In genomic region chr14:75068294-75069020, GRCh38 we compare ENCODE assay signal across 8 cellular contexts. TPM values are rescaled to one million over a fixed set of nuclear protein-coding genes. Genes with fewer than 3 reads are reported as not detected.
DNase-seq lines count a peak whose midpoint lies in the region; ATAC-seq, FAIRE-seq and TF ChIP-seq lines count a peak whose summit lies in the region.

No MANE protein-coding gene starts in this region.

- H3K9me3 ChIP-seq in astrocyte (ENCODE audit: insufficient read depth, low read depth, low read length) (no peaks in the 10 kb centered on the region), tibial nerve (no peaks in the 10 kb centered on the region), SJCRH30 (replicated peaks) (no peaks in the 10 kb centered on the region)

- H3K27me3 Mint-ChIP-seq in astrocyte (ENCODE audit: low read depth, unreplicated experiment) = no peaks in the 10 kb centered on the region

- no peak for FAIRE-seq in astrocyte (lab: Jason Lieb, UNC)

- TF ChIP-seq CTCF in astrocyte (IDR thresholded peaks at IDR 0.05; ENCODE audit: insufficient read depth, low read depth, low read length) = no peak
- TF ChIP-seq CTCF in tibial nerve (IDR thresholded peaks at IDR 0.05) = no peak

- TF ChIP-seq EP300 in tibial nerve (IDR thresholded peaks at IDR 0.05) = no peak

- peak overlapping the region; percentile 88 for H3K4me2 ChIP-seq in astrocyte (ENCODE audit: low read length)

- ATAC-seq in HG03095 (IDR thresholded peaks at IDR 0.05; ENCODE audit: unreplicated experiment) (no peak), HG02981 (IDR thresholded peaks at IDR 0.05; ENCODE audit: unreplicated experiment) (no peak)

- no peaks in the 10 kb centered on the region for H3K4me1 Mint-ChIP-seq in astrocyte (ENCODE audit: low read depth, unreplicated experiment)

- H3K9ac ChIP-seq in astrocyte (ENCODE audit: low read length) = peak overlapping the region; percentile 81

- DNase-seq in NCI-H2107 treated with DMSO at 0.1 percent for 48 hours (lab: John Stamatoyannopoulos, UW; ENCODE audit: unreplicated experiment) (peak; percentile 81), NCI-H2107 (lab: John Stamatoyannopoulos, UW) (no peak), astrocyte (ENCODE audit: low read depth) (no peak), kidney glomerular epithelial cell (lab: John Stamatoyannopoulos, UW) (peak; percentile 33), tibial nerve (ENCODE audit: low spot score in 2 of 2) (no peak), SJCRH30 (no peak)

- H3K4me1 ChIP-seq in astrocyte (ENCODE audit: insufficient read depth, low read length) (peaks cover 10% of the 10 kb centered on the region), tibial nerve (peaks cover 0 to 51% (median 26%) of the 10 kb centered on the region in 4 donors), SJCRH30 (peaks cover 3% of the 10 kb centered on the region; the same call in 1 of the 2 replicates)

- H3K27me3 ChIP-seq in astrocyte (ENCODE audit: insufficient read depth, low read length) (no peaks in the 10 kb centered on the region), tibial nerve (no peaks in the 10 kb centered on the region), SJCRH30 (no peaks in the 10 kb centered on the region)

- TF ChIP-seq POLR2A in tibial nerve (IDR thresholded peaks at IDR 0.05) = no peak

- peaks cover 1% of the 10 kb centered on the region for H3K79me2 ChIP-seq in astrocyte (ENCODE audit: insufficient read depth, low read length)

- H3K27ac Mint-ChIP-seq in astrocyte (ENCODE audit: unreplicated experiment) = no peak overlapping the region

- H3K4me3 ChIP-seq in astrocyte (ENCODE audit: insufficient read depth, low read depth, low read length) = peak overlapping the region; percentile 64
- peak overlapping the region; percentile 22 to 60 (median 47) for H3K4me3 ChIP-seq in tibial nerve
- H3K4me3 ChIP-seq in SJCRH30 = no peak overlapping the region

- no peaks in the 10 kb centered on the region for H3K9me3 Mint-ChIP-seq in astrocyte (ENCODE audit: unreplicated experiment)

- H3K27ac ChIP-seq in astrocyte (ENCODE audit: low read depth, low read length) (peak overlapping the region; percentile 66), tibial nerve (peak overlapping the region; percentile 64 to 94 (median 87)), SJCRH30 (no peak overlapping the region)

- 9 to 13% methylated on average over 13 of the region's 13 CpGs for WGBS in tibial nerve, 2 donors

- no peak overlapping the region for H3K4me3 Mint-ChIP-seq in astrocyte (ENCODE audit: unreplicated experiment)

- no peaks in the 10 kb centered on the region for H4K20me1 ChIP-seq in astrocyte (ENCODE audit: insufficient read depth, low read length)

- no peaks in the 10 kb centered on the region for H3K36me3 Mint-ChIP-seq in astrocyte (ENCODE audit: low read depth, unreplicated experiment)

- no peaks in the 10 kb centered on the region for H3K36me3 ChIP-seq in astrocyte (ENCODE audit: insufficient read depth, low read length)
- H3K36me3 ChIP-seq in tibial nerve = no peaks in the 10 kb centered on the region
- H3K36me3 ChIP-seq in SJCRH30 = no peaks in the 10 kb centered on the region

- H2AFZ ChIP-seq in astrocyte (ENCODE audit: low read depth, low read length) = peak overlapping the region; percentile 83

RNA-seq across cellular contexts. Expression of gene ZC2HC1C, which starts 1.0 kb away (rescaled TPM):
- 1.4 and 1.7 TPM in 2 replicates for total RNA-seq in astrocyte
- total RNA-seq in tibial nerve = 1 to 10 TPM in 3 of 4 donors, under 1 TPM in 1; 0.78 to 3.1 (median 1.2) TPM
- total RNA-seq in SJCRH30 (2014; rRNA removed; shearing (Covaris generic)) = not detected in 2 replicates

RNA-seq across cellular contexts. Expression of gene ACYP1, which starts 4.6 kb away (rescaled TPM):
- total RNA-seq in astrocyte (6.9 and 8.9 TPM in 2 replicates), tibial nerve (10 to 100 TPM in 2 of 4 donors, 1 to 10 TPM in 2; 4.2 to 24.3 (median 9.9) TPM)
- total RNA-seq in SJCRH30 (2014; rRNA removed; shearing (Covaris generic)) = 31.9 and 43.1 TPM in 2 replicates

RNA-seq across cellular contexts. Expression of gene MLH3, which starts 17.2 kb away (rescaled TPM):
- total RNA-seq in astrocyte (12.7 and 12.9 TPM in 2 replicates), tibial nerve (10 to 100 TPM; 26.4 to 48.1 (median 36.0) TPM)
- 6.9 and 9.3 TPM in 2 replicates for total RNA-seq in SJCRH30 (2014; rRNA removed; shearing (Covaris generic))

RNA-seq across cellular contexts. Expression of gene NEK9, which starts 58.4 kb away (rescaled TPM):
- 45.2 and 56.3 TPM in 2 replicates for total RNA-seq in astrocyte
- 100 to 1,000 TPM in 2 of 4 donors, 10 to 100 TPM in 2; 76.1 to 109 (median 94.4) TPM for total RNA-seq in tibial nerve
- total RNA-seq in SJCRH30 (2014; rRNA removed; shearing (Covaris generic)) = 40.0 and 44.8 TPM in 2 replicates

Comparison
In these comparisons a context has a peak if more than half of its experiments do, and no peak if none do; other contexts are left out.
1. DNase-seq: peak in NCI-H2107 treated with DMSO at 0.1 percent for 48 hours (single experiment) and kidney glomerular epithelial cell (single experiment); none in NCI-H2107 (single experiment), astrocyte (single experiment), tibial nerve (0 of 2) and SJCRH30 (0 of 2).